11 cellular contexts compared by ENCODE assay signal in the genomic region with DNA sequence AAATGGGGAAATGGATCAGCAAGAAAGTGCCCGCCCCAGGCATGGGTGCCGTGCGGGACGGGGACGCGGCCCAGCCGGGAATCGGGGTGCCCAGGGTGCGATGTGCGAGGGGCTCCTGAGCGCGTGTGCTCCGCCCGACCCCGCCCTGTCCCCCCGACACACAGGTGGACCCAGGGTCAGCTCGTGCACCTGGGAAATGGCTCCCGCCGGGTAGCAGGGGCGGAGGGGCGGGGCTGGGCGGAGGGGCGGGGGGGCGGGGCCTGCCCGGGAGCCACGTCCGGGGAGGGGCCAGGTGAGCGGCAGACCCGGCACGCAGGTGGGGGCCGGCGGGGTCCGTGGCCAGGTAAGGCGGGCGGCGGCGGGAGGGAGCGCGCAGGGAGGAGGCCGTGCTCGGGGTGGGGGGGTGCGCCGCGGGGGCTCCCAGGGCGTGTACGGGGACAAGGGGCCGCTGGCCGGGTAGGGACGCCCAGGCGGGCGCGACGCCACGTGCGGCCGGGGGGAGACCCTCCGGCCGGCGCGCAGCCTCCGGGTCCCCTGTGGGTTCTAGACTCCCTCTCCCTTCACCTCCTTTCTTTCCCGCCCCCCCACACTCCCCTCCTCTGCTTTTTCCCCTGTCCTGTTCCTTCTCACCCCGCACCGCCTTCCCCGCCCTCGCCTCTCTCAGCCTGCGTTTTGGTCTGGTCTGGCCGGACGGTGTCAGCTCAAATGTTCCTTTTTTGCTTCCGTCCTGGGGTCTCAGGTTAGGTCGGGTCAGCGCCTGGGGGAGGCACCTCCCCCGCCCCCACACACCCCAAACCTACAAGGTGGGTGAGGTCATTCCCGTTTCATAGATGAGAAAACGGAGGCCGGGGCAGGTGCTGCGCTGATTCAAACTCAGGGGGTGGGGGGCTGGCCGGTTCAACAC. TPM values are rescaled to one million over a fixed set of nuclear protein-coding genes. Genes with fewer than 3 reads are reported as not detected.
DNase-seq lines count a peak whose midpoint lies in the region; ATAC-seq and TF ChIP-seq lines count a peak whose summit lies in the region.
"Had no signal": no experiment of that assay in that cellular context is flagged by ENCODE, and none has a peak within 500 bp of the region (broad histone marks: within the 10 kb centered on the region; RNA-seq: fewer than 3 reads in every experiment).

A gene (plus strand): TSS at position 291 of the 904 bp plus-strand sequence. CDS start 33,953 bp downstream, outside the sequence.

- ATAC-seq in HG02763 (IDR thresholded peaks at IDR 0.05; ENCODE audit: unreplicated experiment), result no peak
- ATAC-seq: psoas muscle had no signal

- TF ChIP-seq POLR2A in Peyer's patch (IDR thresholded peaks at IDR 0.05), result no peak

- no peaks in the 10 kb centered on the region for H3K36me3 ChIP-seq in Peyer's patch

- no peak for TF ChIP-seq CTCF in Peyer's patch (IDR thresholded peaks at IDR 0.05)
- no peak for TF ChIP-seq CTCF in fibroblast of villous mesenchyme (IDR thresholded peaks at IDR 0.05; ENCODE audit: insufficient read depth, low read depth, low read length)
- TF ChIP-seq CTCF in retinal pigment epithelial cell (conservative IDR thresholded peaks at IDR 0.05; ENCODE audit: low read depth, low read length), result no peak

- H3K4me3 ChIP-seq in Peyer's patch, result peak within 1 kb of the TSS; percentile 35 to 67 (median 54)
- H3K4me3 ChIP-seq in fibroblast of villous mesenchyme (ENCODE audit: low read depth, low read length), result peak within 1 kb of the TSS; percentile 15
- H3K4me3 ChIP-seq in retinal pigment epithelial cell (ENCODE audit: low read length), result peak within 1 kb of the TSS; percentile 44
- H3K4me3 ChIP-seq: psoas muscle had no signal

- H3K9me3 ChIP-seq in Peyer's patch, result no peaks in the 10 kb centered on the region
- H3K9me3 ChIP-seq: psoas muscle had no signal

- H3K4me1 ChIP-seq in Peyer's patch, result peaks cover 0 to 20% (median 3%) of the 10 kb centered on the region in 4 donors
- H3K4me1 ChIP-seq: psoas muscle had no signal

- peaks cover 0 to 7% of the 10 kb centered on the region in 2 donors for H3K27me3 ChIP-seq in Peyer's patch

- H3K27ac ChIP-seq in Peyer's patch, result peak within 1 kb of the TSS in 3 of 4 donors; percentile 46 to 72 (median 63)
- H3K27ac ChIP-seq: psoas muscle had no signal

- DNase-seq in DMS 273 (lab: John Stamatoyannopoulos, UW; ENCODE audit: unreplicated experiment) (peak; percentile 30), DMS 273 treated with DMSO at 0.1 percent for 48 hours (lab: John Stamatoyannopoulos, UW) (no peak), Peyer's patch (peak in 2 of 3 donors; percentile 62 to 85), fibroblast of villous mesenchyme (ENCODE audit: low read depth) (no peak), retinal pigment epithelial cell (ENCODE audit: low read depth) (no peak), NCI-H446 treated with DMSO at 0.1 percent for 48 hours (lab: John Stamatoyannopoulos, UW) (no peak), AG20443 (ENCODE audit: low spot score) (no peak)
- DNase-seq: 8988T, aorta, psoas muscle had no signal

RNA-seq across cellular contexts. Expression of the gene that starts here (rescaled TPM):
- 10 to 100 TPM; 14.9 to 38.8 (median 18.3) TPM for total RNA-seq in Peyer's patch
- under 0.01 and 0.97 TPM in 2 replicates for total RNA-seq in fibroblast of villous mesenchyme

Comparison
In these comparisons a context has a peak if more than half of its experiments do, and no peak if none do; other contexts are left out.
1. DNase-seq: peak in DMS 273 (single experiment) and Peyer's patch (2 of 3); none in DMS 273 treated with DMSO at 0.1 percent for 48 hours (single experiment), fibroblast of villous mesenchyme (single experiment), retinal pigment epithelial cell (single experiment), NCI-H446 treated with DMSO at 0.1 percent for 48 hours (single experiment) and AG20443 (single experiment).
2. Peak in every context shown above with its lines, with median percentiles within 50 percentile points of each other: H3K4me3 ChIP-seq.